In the genomic region with DNA sequence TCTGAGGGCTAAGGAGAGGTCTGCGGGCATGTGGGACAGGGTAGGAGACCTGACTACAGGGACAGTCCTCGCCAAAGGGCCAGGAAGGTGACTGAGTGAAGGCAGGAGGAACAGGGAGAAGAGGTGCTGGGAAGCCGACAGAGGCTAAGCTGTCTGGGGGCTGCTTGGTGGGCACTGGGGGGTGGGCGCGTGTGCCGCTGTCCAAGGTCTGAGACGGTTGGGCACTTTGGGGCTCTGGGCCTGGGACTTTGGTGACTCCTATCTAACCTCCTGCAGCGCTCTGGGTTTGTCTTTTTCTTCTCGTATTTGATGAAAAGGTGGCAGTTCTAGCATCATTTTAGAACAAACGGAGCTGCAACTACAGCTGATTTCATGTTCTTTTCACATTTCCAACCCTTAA, we compare ENCODE assay signal across 15 cellular contexts.
DNase-seq lines count a peak whose midpoint lies in the region; ATAC-seq and TF ChIP-seq lines count a peak whose summit lies in the region.
"Had no signal": no experiment of that assay in that cellular context is flagged by ENCODE, and none has a peak within 500 bp of the region (broad histone marks: within the 10 kb centered on the region; RNA-seq: fewer than 3 reads in every experiment).

No MANE protein-coding gene starts in this region.

- H3K36me3 ChIP-seq in BLaER1: no peaks in the 10 kb centered on the region
- H3K36me3 ChIP-seq in osteoblast (ENCODE audit: insufficient read depth, low read length): no peaks in the 10 kb centered on the region
- H3K36me3 ChIP-seq in colonic mucosa: no peaks in the 10 kb centered on the region
- H3K36me3 ChIP-seq: HAP-1 had no signal

- DNase-seq in iPS-NIHi11 (ENCODE audit: low spot score) (peak; percentile 55), osteoblast (ENCODE audit: insufficient read length, low spot score, missing footprints) (peak; percentile 9), colonic mucosa (no peak), NCI-H2171 treated with DMSO at 0.1 percent for 48 hours (lab: John Stamatoyannopoulos, UW) (no peak)
- DNase-seq: CD8-positive, alpha-beta T cell; COR-L47; DMS153; DMS79 treated with DMSO at 0.1 percent for 48 hours; EL; HFFc6; IMR-90 had no signal

- no peaks in the 10 kb centered on the region for H3K27me3 ChIP-seq in BLaER1
- H3K27me3 ChIP-seq in osteoblast (ENCODE audit: insufficient read depth, low read length): peaks cover 7% of the 10 kb centered on the region
- H3K27me3 ChIP-seq in colonic mucosa: no peaks in the 10 kb centered on the region

- no peaks in the 10 kb centered on the region for H3K9me3 ChIP-seq in BLaER1
- H3K9me3 ChIP-seq in osteoblast (ENCODE audit: low read depth, low read length): no peaks in the 10 kb centered on the region
- no peaks in the 10 kb centered on the region for H3K9me3 ChIP-seq in colonic mucosa
- H3K9me3 ChIP-seq: HAP-1 had no signal

- intact Hi-C loops in colonic mucosa (cut with DNase I): no loop called here

- H3K4me3 ChIP-seq in BLaER1 (no peak overlapping the region), osteoblast (ENCODE audit: insufficient read depth, low read length) (no peak overlapping the region), colonic mucosa (no peak overlapping the region)
- H3K4me3 ChIP-seq: HAP-1 had no signal

- no peaks in the 10 kb centered on the region for H3K79me2 ChIP-seq in osteoblast (ENCODE audit: insufficient read depth, low read length)

- no peak for TF ChIP-seq RAD21 in Ishikawa (IDR thresholded peaks at IDR 0.05; ENCODE audit: low read depth)

- TF ChIP-seq EP300 in Ishikawa (IDR thresholded peaks at IDR 0.05; ENCODE audit: borderline replicate concordance): no peak

- ATAC-seq in HG02973 (IDR thresholded peaks at IDR 0.05; ENCODE audit: unreplicated experiment): no peak
- ATAC-seq: CD8-positive, alpha-beta T cell had no signal

- H3K9ac ChIP-seq in BLaER1: no peak overlapping the region
- H3K9ac ChIP-seq in colonic mucosa (ENCODE audit: low read depth in 2 of 2, low read length in 2 of 2): no peak overlapping the region

- H3K4me2 ChIP-seq in BLaER1 (peak overlapping the region; percentile 94), osteoblast (ENCODE audit: insufficient read depth, low read length) (no peak overlapping the region)

- TF ChIP-seq CTCF in osteoblast (IDR thresholded peaks at IDR 0.05; ENCODE audit: extremely low read depth, low read depth, low read length) (no peak), colonic mucosa (IDR thresholded peaks at IDR 0.05) (no peak)

- H3K27ac ChIP-seq in BLaER1 (no peak overlapping the region), osteoblast (ENCODE audit: low read depth, low read length) (no peak overlapping the region), colonic mucosa (no peak overlapping the region)

- H2AFZ ChIP-seq in osteoblast (ENCODE audit: low read length): no peak overlapping the region

- H3K4me1 ChIP-seq in BLaER1: peaks cover 100% of the 10 kb centered on the region
- H3K4me1 ChIP-seq in osteoblast (ENCODE audit: insufficient read depth, low read length): no peaks in the 10 kb centered on the region
- H3K4me1 ChIP-seq in colonic mucosa: no peaks in the 10 kb centered on the region
- H3K4me1 ChIP-seq: HAP-1 had no signal

- H4K20me1 ChIP-seq in BLaER1 (no peaks in the 10 kb centered on the region), osteoblast (ENCODE audit: insufficient read depth, low read length) (no peaks in the 10 kb centered on the region)

TF ChIP-seq in Ishikawa, 13 proteins besides CTCF, POLR2A, EP300 and RAD21:
- TF ChIP-seq TAF1 (IDR thresholded peaks at IDR 0.05; ENCODE audit: low read depth) (no peak), ZBTB7A (IDR thresholded peaks at IDR 0.05; ENCODE audit: low read depth) (peak; percentile 47; the same call in 1 of the 2 replicates)
- TF ChIP-seq, protein P1, sequence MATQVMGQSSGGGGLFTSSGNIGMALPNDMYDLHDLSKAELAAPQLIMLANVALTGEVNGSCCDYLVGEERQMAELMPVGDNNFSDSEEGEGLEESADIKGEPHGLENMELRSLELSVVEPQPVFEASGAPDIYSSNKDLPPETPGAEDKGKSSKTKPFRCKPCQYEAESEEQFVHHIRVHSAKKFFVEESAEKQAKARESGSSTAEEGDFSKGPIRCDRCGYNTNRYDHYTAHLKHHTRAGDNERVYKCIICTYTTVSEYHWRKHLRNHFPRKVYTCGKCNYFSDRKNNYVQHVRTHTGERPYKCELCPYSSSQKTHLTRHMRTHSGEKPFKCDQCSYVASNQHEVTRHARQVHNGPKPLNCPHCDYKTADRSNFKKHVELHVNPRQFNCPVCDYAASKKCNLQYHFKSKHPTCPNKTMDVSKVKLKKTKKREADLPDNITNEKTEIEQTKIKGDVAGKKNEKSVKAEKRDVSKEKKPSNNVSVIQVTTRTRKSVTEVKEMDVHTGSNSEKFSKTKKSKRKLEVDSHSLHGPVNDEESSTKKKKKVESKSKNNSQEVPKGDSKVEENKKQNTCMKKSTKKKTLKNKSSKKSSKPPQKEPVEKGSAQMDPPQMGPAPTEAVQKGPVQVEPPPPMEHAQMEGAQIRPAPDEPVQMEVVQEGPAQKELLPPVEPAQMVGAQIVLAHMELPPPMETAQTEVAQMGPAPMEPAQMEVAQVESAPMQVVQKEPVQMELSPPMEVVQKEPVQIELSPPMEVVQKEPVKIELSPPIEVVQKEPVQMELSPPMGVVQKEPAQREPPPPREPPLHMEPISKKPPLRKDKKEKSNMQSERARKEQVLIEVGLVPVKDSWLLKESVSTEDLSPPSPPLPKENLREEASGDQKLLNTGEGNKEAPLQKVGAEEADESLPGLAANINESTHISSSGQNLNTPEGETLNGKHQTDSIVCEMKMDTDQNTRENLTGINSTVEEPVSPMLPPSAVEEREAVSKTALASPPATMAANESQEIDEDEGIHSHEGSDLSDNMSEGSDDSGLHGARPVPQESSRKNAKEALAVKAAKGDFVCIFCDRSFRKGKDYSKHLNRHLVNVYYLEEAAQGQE (IDR thresholded peaks at IDR 0.05; ENCODE audit: low read depth): peak; percentile 78

Comparison
In these comparisons a context has a peak if more than half of its experiments do, and no peak if none do; other contexts are left out.
1. DNase-seq: peak in iPS-NIHi11 (single experiment) and osteoblast (single experiment); none in colonic mucosa (single experiment) and NCI-H2171 treated with DMSO at 0.1 percent for 48 hours (single experiment).